Comparison of ENCODE assay signal across 8 cellular contexts in genomic region chr17:47694018-47694817, GRCh38. TPM values are rescaled to one million over a fixed set of nuclear protein-coding genes. Genes with fewer than 3 reads are reported as not detected.
DNase-seq lines count a peak whose midpoint lies in the region; ATAC-seq and TF ChIP-seq lines count a peak whose summit lies in the region.

Gene TBKBP1 (plus strand): TSS chr17:47694161. CDS start chr17:47696113, 1,952 bp downstream.

- H3K4me1 Mint-ChIP-seq in activated T-helper 1 cell treated with anti-CD3 and anti-CD28 coated beads, Interleukin-12 subunit alpha, Interleukin-12 subunit beta, Interleukin-2, Interleukin-4 antibody, amounts not matched to agents 30 ng/mL and 10 ng/mL and 1 ng/mL, durations not matched to agents 14 hours and 24 hours and 36 hours (ENCODE audit: low read depth): peaks cover 53% of the 10 kb centered on the region

- H3K27me3 Mint-ChIP-seq in activated T-helper 1 cell treated with anti-CD3 and anti-CD28 coated beads, Interleukin-12 subunit alpha, Interleukin-12 subunit beta, Interleukin-2, Interleukin-4 antibody, amounts not matched to agents 30 ng/mL and 10 ng/mL and 1 ng/mL, durations not matched to agents 14 hours and 24 hours and 36 hours (ENCODE audit: insufficient read depth): no peaks in the 10 kb centered on the region

- H3K36me3 ChIP-seq in neural cell (ENCODE audit: insufficient read depth, low read length) (no peaks in the 10 kb centered on the region), vagina (peaks cover 0 to under 1% of the 10 kb centered on the region in 2 donors)

- peak within 1 kb of the TSS; percentile 82 for H3K4me3 ChIP-seq in neural cell (ENCODE audit: low read length)
- H3K4me3 ChIP-seq in vagina: peak within 1 kb of the TSS; percentile 68 to 75

- H3K9me3 ChIP-seq in neural cell (ENCODE audit: low read length) (no peaks in the 10 kb centered on the region), vagina (no peaks in the 10 kb centered on the region)

- no peak for TF ChIP-seq EP300 in neural cell (conservative IDR thresholded peaks at IDR 0.05; ENCODE audit: poor library complexity, severe bottlenecking)

- no peaks in the 10 kb centered on the region for H3K27me3 ChIP-seq in neural cell (ENCODE audit: insufficient read depth, low read depth, low read length)
- H3K27me3 ChIP-seq in vagina: no peaks in the 10 kb centered on the region

- intact Hi-C loops in activated T-helper 1 cell treated with anti-CD3 and anti-CD28 coated beads, Interleukin-12 subunit alpha, Interleukin-12 subunit beta, Interleukin-2, Interleukin-4 antibody, amounts not matched to agents 30 ng/mL and 10 ng/mL and 1 ng/mL, durations not matched to agents 14 hours and 24 hours and 36 hours (cut with micrococcal nuclease): loop anchor here (2.0 kb wide), 1 partner anchor 43 kb away; no protein-coding TSS in a partner anchor
- intact Hi-C loops in vagina (cut with DNase I): no loop called here

- TF ChIP-seq RAD21 in neural cell (conservative IDR thresholded peaks at IDR 0.05): no peak

- H3K9ac ChIP-seq in neural cell (ENCODE audit: low read length): peak within 1 kb of the TSS; percentile 80

- no peaks in the 10 kb centered on the region for H4K20me1 ChIP-seq in neural cell (ENCODE audit: insufficient read depth)

- H3K4me3 Mint-ChIP-seq in activated T-helper 1 cell treated with anti-CD3 and anti-CD28 coated beads, Interleukin-12 subunit alpha, Interleukin-12 subunit beta, Interleukin-2, Interleukin-4 antibody, amounts not matched to agents 30 ng/mL and 10 ng/mL and 1 ng/mL, durations not matched to agents 14 hours and 24 hours and 36 hours: peak within 1 kb of the TSS; percentile 96

- peak within 1 kb of the TSS; percentile 65 for H3K4me2 ChIP-seq in neural cell (ENCODE audit: low read length)

- peaks cover 35% of the 10 kb centered on the region for H3K4me1 ChIP-seq in vagina

- peak within 1 kb of the TSS; percentile 33 for H2AFZ ChIP-seq in neural cell (ENCODE audit: low read depth, low read length)

- TF ChIP-seq CTCF in neural cell (IDR thresholded peaks at IDR 0.05; ENCODE audit: poor library complexity, severe bottlenecking) (no peak), vagina (IDR thresholded peaks at IDR 0.05) (no peak)

- TF ChIP-seq POLR2A in vagina (IDR thresholded peaks at IDR 0.05): peak in 1 of 2 donors; percentile 18

- H3F3A ChIP-seq in neural cell (ENCODE audit: insufficient read depth, low read length, poor library complexity, severe bottlenecking): no peaks in the 10 kb centered on the region

- H3K79me2 ChIP-seq in neural cell (replicated peaks; ENCODE audit: insufficient read depth, low read length): no peaks in the 10 kb centered on the region

- H3K9me2 ChIP-seq in neural cell (ENCODE audit: insufficient read depth, low read length): no peaks in the 10 kb centered on the region

- no peaks in the 10 kb centered on the region for H3K9me3 Mint-ChIP-seq in activated T-helper 1 cell treated with anti-CD3 and anti-CD28 coated beads, Interleukin-12 subunit alpha, Interleukin-12 subunit beta, Interleukin-2, Interleukin-4 antibody, amounts not matched to agents 30 ng/mL and 10 ng/mL and 1 ng/mL, durations not matched to agents 14 hours and 24 hours and 36 hours

- DNase-seq in NCI-H146 (lab: John Stamatoyannopoulos, UW) (peak; percentile 73), NCI-H146 treated with DMSO at 0.1 percent for 48 hours (lab: John Stamatoyannopoulos, UW; ENCODE audit: unreplicated experiment) (no peak), NOMO-1 treated with dmso at 0.1 percent for 144 hours (lab: John Stamatoyannopoulos, UW; ENCODE audit: unreplicated experiment) (peak; percentile 11), fibroblast of peridontal ligament (ENCODE audit: extremely low read depth) (peak; percentile 37), vagina (ENCODE audit: extremely low spot score in 2 of 2) (no peak)
- DNase-seq in activated T-helper 1 cell treated with anti-CD3 and anti-CD28 coated beads, Interleukin-12 subunit alpha, Interleukin-12 subunit beta, Interleukin-2, Interleukin-4 antibody, amounts not matched to agents 30 ng/mL and 10 ng/mL and 1 ng/mL, durations not matched to agents 14 hours and 24 hours and 36 hours (ENCODE audit: low spot score): no peak

- ATAC-seq in HG03135 (IDR thresholded peaks at IDR 0.05; ENCODE audit: unreplicated experiment): no peak

- H3K27ac Mint-ChIP-seq in activated T-helper 1 cell treated with anti-CD3 and anti-CD28 coated beads, Interleukin-12 subunit alpha, Interleukin-12 subunit beta, Interleukin-2, Interleukin-4 antibody, amounts not matched to agents 30 ng/mL and 10 ng/mL and 1 ng/mL, durations not matched to agents 14 hours and 24 hours and 36 hours: peak within 1 kb of the TSS; percentile 92

- peaks cover 6% of the 10 kb centered on the region for H3K36me3 Mint-ChIP-seq in activated T-helper 1 cell treated with anti-CD3 and anti-CD28 coated beads, Interleukin-12 subunit alpha, Interleukin-12 subunit beta, Interleukin-2, Interleukin-4 antibody, amounts not matched to agents 30 ng/mL and 10 ng/mL and 1 ng/mL, durations not matched to agents 14 hours and 24 hours and 36 hours (ENCODE audit: low read depth)

- H3K27ac ChIP-seq in neural cell (ENCODE audit: low read length): peak within 1 kb of the TSS; percentile 24
- peak within 1 kb of the TSS; percentile 94 for H3K27ac ChIP-seq in vagina

TF ChIP-seq in neural cell, 6 proteins besides CTCF, POLR2A, EP300 and RAD21:
- peak; percentile 27 for TF ChIP-seq POLR2AphosphoS5 (IDR thresholded peaks at IDR 0.05)
- peak; percentile 31 for TF ChIP-seq REST (IDR thresholded peaks at IDR 0.05; ENCODE audit: borderline replicate concordance)
- TF ChIP-seq SMC3 (conservative IDR thresholded peaks at IDR 0.05; ENCODE audit: poor library complexity): no peak

RNA-seq across cellular contexts. Expression of gene TBKBP1, which starts in this region (rescaled TPM):
- 11.6 and 12.4 TPM in 2 replicates for total RNA-seq in activated T-helper 1 cell treated with anti-CD3 and anti-CD28 coated beads, Interleukin-12 subunit alpha, Interleukin-12 subunit beta, Interleukin-2, Interleukin-4 antibody, amounts not matched to agents 30 ng/mL and 10 ng/mL and 1 ng/mL, durations not matched to agents 14 hours and 24 hours and 36 hours
- polyA plus RNA-seq in neural cell: 25.4 and 30.9 TPM in 2 replicates
- polyA minus RNA-seq in neural cell: 20.8 and 29.2 TPM in 2 replicates
- total RNA-seq in vagina: 13.8 TPM

Comparison
In these comparisons a context has a peak if more than half of its experiments do, and no peak if none do; other contexts are left out.
1. DNase-seq: peak in NCI-H146 (single experiment), NOMO-1 treated with dmso at 0.1 percent for 144 hours (single experiment) and fibroblast of peridontal ligament (single experiment); none in NCI-H146 treated with DMSO at 0.1 percent for 48 hours (single experiment), activated T-helper 1 cell treated with anti-CD3 and anti-CD28 coated beads, Interleukin-12 subunit alpha, Interleukin-12 subunit beta, Interleukin-2, Interleukin-4 antibody, amounts not matched to agents 30 ng/mL and 10 ng/mL and 1 ng/mL, durations not matched to agents 14 hours and 24 hours and 36 hours (single experiment) and vagina (0 of 2).